23 cellular contexts compared by ENCODE assay signal in genomic region chr9:128393971-128394370, GRCh38. TPM values are rescaled to one million over a fixed set of nuclear protein-coding genes. Genes with fewer than 3 reads are reported as not detected.
A peak's percentile ranks its signal among the peaks of the same experiment; 100 is the strongest.
DNase-seq lines count a peak whose midpoint lies in the region; ATAC-seq and TF ChIP-seq lines count a peak whose summit lies in the region.
"Had no signal": no experiment of that assay in that cellular context is flagged by ENCODE, and none has a peak within 500 bp of the region (broad histone marks: within the 10 kb centered on the region; RNA-seq: fewer than 3 reads in every experiment).

No MANE protein-coding gene starts in this region.

- no peaks in the 10 kb centered on the region; the same call in 1 of the 2 replicates for H3K36me3 ChIP-seq in H7 (replicated peaks; ENCODE audit: control insufficient read depth, insufficient read depth, low read length)
- peaks cover 21% of the 10 kb centered on the region for H3K36me3 ChIP-seq in WERI-Rb-1
- peaks cover 30% of the 10 kb centered on the region for H3K36me3 ChIP-seq in neuron (ENCODE audit: insufficient read depth, low read length)

- H3K27me3 ChIP-seq in H7 (ENCODE audit: control insufficient read depth, insufficient read depth, low read length) (peaks cover 92% of the 10 kb centered on the region), WERI-Rb-1 (ENCODE audit: insufficient read depth, low read depth, severe bottlenecking) (no peaks in the 10 kb centered on the region), neuron (ENCODE audit: insufficient read depth, low read length) (no peaks in the 10 kb centered on the region)
- H3K27me3 ChIP-seq: pancreas had no signal

- DNase-seq in H7, result peak; percentile 73
- DNase-seq in WERI-Rb-1, result no peak
- DNase-seq in epidermal melanocyte (ENCODE audit: insufficient read length, low spot score), result peak; percentile 7
- no peak for DNase-seq in GF-D8 (lab: John Stamatoyannopoulos, UW)
- DNase-seq in stimulated activated CD8-positive, alpha-beta memory T cell treated with anti-CD3 and anti-CD28 coated beads, Interleukin-4, amount 100 ng/mL, for 48 hours, result no peak
- no peak for DNase-seq in activated CD8-positive, alpha-beta memory T cell treated with anti-CD3 and anti-CD28 coated beads for 24 hours
- DNase-seq: activated CD4-positive, alpha-beta T cell treated with anti-CD3 and anti-CD28 coated beads for 4 hours; activated naive CD4-positive, alpha-beta T cell treated with anti-CD3 and anti-CD28 coated beads for 36 hours; activated T-cell treated with anti-CD3 and anti-CD28 coated beads, Interleukin-2, amount 50 U/mL, for 48 hours; amniotic stem cell; Calu3; NCI-H1436; NCI-H2107; NCI-H510A; PC-9; SHP77 treated with DMSO at 0.1 percent for 48 hours; stimulated activated CD4-positive, alpha-beta T cell treated with anti-CD3 and anti-CD28 coated beads, Interleukin-4, amount 100 ng/mL, for 1 hour; stimulated activated naive CD4-positive, alpha-beta T cell treated with Interleukin-2 at 50 U/mL for 16 hours had no signal

- no peak overlapping the region for H3K4me3 ChIP-seq in H7 (ENCODE audit: insufficient read depth, low read depth, low read length)
- no peak overlapping the region for H3K4me3 ChIP-seq in WERI-Rb-1 (ENCODE audit: low read depth, low read length)
- peak overlapping the region; percentile 94 for H3K4me3 ChIP-seq in neuron (ENCODE audit: low read length)
- H3K4me3 ChIP-seq: pancreas, PC-9 had no signal

- H2AFZ ChIP-seq in neuron (ENCODE audit: low read depth, low read length), result no peak overlapping the region
- H2AFZ ChIP-seq: PC-9 had no signal

- H3K27ac ChIP-seq in WERI-Rb-1, result peak overlapping the region; percentile 43
- H3K27ac ChIP-seq: cardiac muscle cell, KMS-11, pancreas, PC-9 had no signal

- no peak for ATAC-seq in esophagus mucosa
- ATAC-seq: pancreas had no signal

- no peak for TF ChIP-seq CTCF in WERI-Rb-1 (IDR thresholded peaks at IDR 0.05; ENCODE audit: low read depth, low read length)

- peaks cover 45% of the 10 kb centered on the region for H3K4me1 ChIP-seq in neuron (ENCODE audit: insufficient read depth, low read length)
- H3K4me1 ChIP-seq: pancreas had no signal

- H3K9me3 ChIP-seq in WERI-Rb-1 (ENCODE audit: severe bottlenecking), result peaks cover 7% of the 10 kb centered on the region
- peaks cover 2% of the 10 kb centered on the region for H3K9me3 ChIP-seq in neuron (ENCODE audit: low read length)
- H3K9me3 ChIP-seq: pancreas had no signal

RNA-seq across cellular contexts. Expression of gene URM1, which starts 22.8 kb away (rescaled TPM):
- 74.3 and 99.6 TPM in 2 replicates for total RNA-seq in H7 (2014; rRNA removed; shearing (Covaris generic))
- total RNA-seq in esophagus mucosa, result 38.5 TPM

RNA-seq across cellular contexts. Expression of gene CERCAM, which starts 26.7 kb away (rescaled TPM):
- 12.6 and 15.5 TPM in 2 replicates for total RNA-seq in H7 (2014; rRNA removed; shearing (Covaris generic))
- 5.5 TPM for total RNA-seq in esophagus mucosa

RNA-seq across cellular contexts. Expression of gene SLC27A4, which starts 53.6 kb away (rescaled TPM):
- total RNA-seq in H7 (2014; rRNA removed; shearing (Covaris generic)), result 26.2 and 39.0 TPM in 2 replicates
- total RNA-seq in esophagus mucosa, result 58.8 TPM

Comparison
In these comparisons a context has a peak if more than half of its experiments do, and no peak if none do; other contexts are left out.
1. DNase-seq: peak in H7 (single experiment) and epidermal melanocyte (single experiment); none in WERI-Rb-1 (single experiment), GF-D8 (single experiment), stimulated activated CD8-positive, alpha-beta memory T cell treated with anti-CD3 and anti-CD28 coated beads, Interleukin-4, amount 100 ng/mL, for 48 hours (single experiment) and activated CD8-positive, alpha-beta memory T cell treated with anti-CD3 and anti-CD28 coated beads for 24 hours (single experiment).